ENCODE assay signal across 1 cellular context in the genomic region with DNA sequence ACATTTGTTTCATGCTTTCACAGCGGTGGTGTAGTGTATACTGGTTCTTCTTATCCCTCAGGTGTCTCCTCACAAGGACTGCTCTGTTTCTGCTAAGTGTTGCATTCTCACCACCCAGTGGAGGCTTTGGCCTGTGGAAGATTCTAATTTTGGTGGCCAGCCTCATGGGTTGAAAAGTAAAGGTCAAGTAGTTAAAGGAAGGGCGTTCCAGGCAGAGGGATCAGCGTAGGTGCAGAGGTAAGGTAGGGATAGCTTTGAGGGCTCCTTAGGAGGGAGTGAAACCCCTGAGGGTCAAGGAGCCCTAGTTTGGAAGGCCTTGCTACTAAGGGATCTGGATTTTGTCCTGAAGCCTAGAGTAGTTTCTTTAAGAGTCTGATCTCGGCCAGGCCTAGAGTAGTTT.
TF ChIP-seq lines count a peak whose summit lies in the region.

No MANE protein-coding gene starts in this region.

TF ChIP-seq in GM12878, 131 proteins besides CTCF, POLR2A, EP300 and RAD21:
- no peak for TF ChIP-seq GATAD2B (conservative IDR thresholded peaks at IDR 0.05; ENCODE audit: low read depth)
- no peak for TF ChIP-seq MTA2 (IDR thresholded peaks at IDR 0.05; ENCODE audit: low read depth)
- no peak for TF ChIP-seq CBX3 (IDR thresholded peaks at IDR 0.05; ENCODE audit: borderline replicate concordance, low read depth)
- no peak for TF ChIP-seq PAX8 (IDR thresholded peaks at IDR 0.05)
- no peak for TF ChIP-seq MXI1 (IDR thresholded peaks at IDR 0.05; ENCODE audit: low read depth, low read length)
- no peak for TF ChIP-seq CHD1 (IDR thresholded peaks at IDR 0.05; ENCODE audit: low read depth, low read length)
- no peak for TF ChIP-seq IKZF1 (conservative IDR thresholded peaks at IDR 0.05)
TF ChIP-seq in GM12878: peak in this region for 0.
